In genomic region chr7:30524545-30524944, GRCh38 we compare ENCODE assay signal across 10 cellular contexts.
"Had no signal": no experiment of that assay in that cellular context is flagged by ENCODE, and none has a peak within 500 bp of the region (broad histone marks: within the 10 kb centered on the region; RNA-seq: fewer than 3 reads in every experiment).

No MANE protein-coding gene starts in this region.

- H3K9me3 Mint-ChIP-seq: activated CD4-positive, alpha-beta memory T cell treated with anti-CD3 and anti-CD28 coated beads for 36 hours; activated naive CD8-positive, alpha-beta T cell treated with anti-CD3 and anti-CD28 coated beads for 36 hours; T-helper 1 cell treated with Interleukin-12 subunit alpha and Interleukin-12 subunit beta and Interleukin-4 antibody, amounts not matched to agents 30 μg/mL and 1 μg/mL, for 36 hours had no signal

- ATAC-seq: pancreas had no signal

- H3K4me3 Mint-ChIP-seq: activated CD4-positive, alpha-beta memory T cell treated with anti-CD3 and anti-CD28 coated beads for 36 hours; activated naive CD8-positive, alpha-beta T cell treated with anti-CD3 and anti-CD28 coated beads for 36 hours; T-helper 1 cell treated with Interleukin-12 subunit alpha and Interleukin-12 subunit beta and Interleukin-4 antibody, amounts not matched to agents 30 μg/mL and 1 μg/mL, for 36 hours had no signal

- H3K27ac Mint-ChIP-seq: activated CD4-positive, alpha-beta memory T cell treated with anti-CD3 and anti-CD28 coated beads for 36 hours; activated naive CD8-positive, alpha-beta T cell treated with anti-CD3 and anti-CD28 coated beads for 36 hours; T-helper 1 cell treated with Interleukin-12 subunit alpha and Interleukin-12 subunit beta and Interleukin-4 antibody, amounts not matched to agents 30 μg/mL and 1 μg/mL, for 36 hours had no signal

- DNase-seq: activated CD4-positive, alpha-beta memory T cell treated with anti-CD3 and anti-CD28 coated beads for 36 hours; activated gamma-delta T cell treated with Interleukin-2 at 50 U/mL for 16 hours; activated naive CD8-positive, alpha-beta T cell treated with anti-CD3 and anti-CD28 coated beads for 36 hours; activated T-cell treated with anti-CD3 and anti-CD28 coated beads, Interleukin-2, amount 50 U/mL, for 48 hours; dorsolateral prefrontal cortex; mesendoderm; pancreas; tibial artery; uterus had no signal

- H3K27me3 Mint-ChIP-seq: activated CD4-positive, alpha-beta memory T cell treated with anti-CD3 and anti-CD28 coated beads for 36 hours; activated naive CD8-positive, alpha-beta T cell treated with anti-CD3 and anti-CD28 coated beads for 36 hours had no signal

- H3K36me3 Mint-ChIP-seq: activated CD4-positive, alpha-beta memory T cell treated with anti-CD3 and anti-CD28 coated beads for 36 hours had no signal
